Comparison of ENCODE assay signal across 30 cellular contexts in the genomic region with DNA sequence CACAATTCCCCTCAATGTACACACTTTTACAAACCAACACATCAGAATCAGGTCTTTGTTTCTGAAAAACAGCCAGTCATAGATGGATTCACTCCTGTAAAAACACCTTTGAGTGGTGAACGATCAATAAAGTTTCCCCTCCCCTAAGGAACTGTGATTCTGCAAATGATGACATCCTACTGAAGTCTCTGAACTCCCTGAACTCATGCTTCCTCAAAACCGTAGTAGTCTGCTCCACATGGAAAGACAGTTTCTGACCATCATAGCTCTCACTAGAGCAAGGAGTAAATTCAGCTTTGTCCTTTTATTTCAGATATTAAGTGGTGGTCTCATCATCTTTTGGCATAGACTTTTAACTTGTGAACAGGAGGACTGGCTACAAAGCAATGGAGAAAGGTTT.
"Had no signal": no experiment of that assay in that cellular context is flagged by ENCODE, and none has a peak within 500 bp of the region (broad histone marks: within the 10 kb centered on the region; RNA-seq: fewer than 3 reads in every experiment).

No MANE protein-coding gene starts in this region.

- ATAC-seq: activated CD8-positive, alpha-beta T cell treated with anti-CD3 and anti-CD28 coated beads for 36 hours; activated T-cell treated with anti-CD3 and anti-CD28 coated beads, Interleukin-2, amount 50 U/mL, for 4 hours; activated T-helper 17 cell treated with anti-CD3 and anti-CD28 coated beads, Interleukin-2, amount 50 U/mL, for 72 hours; body of pancreas; T-cell; T-helper 17 cell had no signal

- DNase-seq: activated B cell treated with CpG ODN at 0.5 μM for 24 hours; activated CD4-positive, alpha-beta memory T cell treated with anti-CD3 and anti-CD28 coated beads for 36 hours; activated CD4-positive, alpha-beta T cell treated with anti-CD3 and anti-CD28 coated beads for 4 hours; activated CD4-positive, alpha-beta T cell treated with anti-CD3 and anti-CD28 coated beads, Interleukin-2, amount 10 ng/mL, durations not matched to agents 24 days and 14 days; activated CD4-positive, alpha-beta T cell treated with anti-CD3 and anti-CD28 coated beads, Interleukin-2, amount 50 U/mL, for 1 hour; activated CD4-positive, alpha-beta T cell treated with anti-CD3 and anti-CD28 coated beads, Interleukin-2, amount 50 U/mL, for 4 hours; activated CD4-positive, CD25-positive, alpha-beta regulatory T cell treated with anti-CD3 and anti-CD28 coated beads, Interleukin-2, amount 50 U/mL, for 72 hours; activated CD8-positive, alpha-beta memory T cell treated with anti-CD3 and anti-CD28 coated beads, Interleukin-2, amount 50 U/mL, for 4 hours; activated CD8-positive, alpha-beta T cell treated with anti-CD3 and anti-CD28 coated beads for 36 hours; activated effector memory CD4-positive, alpha-beta T cell treated with anti-CD3 and anti-CD28 coated beads, Interleukin-2, amount 50 U/mL, for 16 hours; activated gamma-delta T cell treated with Interleukin-2 at 50 U/mL for 16 hours; activated naive CD4-positive, alpha-beta T cell; activated naive CD4-positive, alpha-beta T cell treated with anti-CD3 and anti-CD28 coated beads for 36 hours; activated naive CD4-positive, alpha-beta T cell treated with anti-CD3 and anti-CD28 coated beads, Interleukin-2, amount 50 U/mL, for 16 hours; activated naive CD8-positive, alpha-beta T cell treated with anti-CD3 and anti-CD28 coated beads for 36 hours; activated T-cell treated with anti-CD3 and anti-CD28 coated beads for 4 hours; activated T-cell treated with anti-CD3 and anti-CD28 coated beads, Interleukin-2, amount 50 U/mL, for 1 hour; activated T-cell treated with anti-CD3 and anti-CD28 coated beads, Interleukin-2, amount 50 U/mL, for 4 hours; amniotic stem cell; aorta; body of pancreas; central memory CD4-positive, alpha-beta T cell; T-cell; T-helper 17 cell; T1000 had no signal

- H3K27me3 ChIP-seq: adrenal gland, body of pancreas, brain microvascular endothelial cell, breast epithelium had no signal

- H3K27ac ChIP-seq: adrenal gland, body of pancreas, brain microvascular endothelial cell, breast epithelium, VCaP had no signal

- H3K4me1 ChIP-seq: breast epithelium had no signal

- H3K4me3 ChIP-seq: adrenal gland, body of pancreas, breast epithelium had no signal

- H3K36me3 ChIP-seq: adrenal gland, brain microvascular endothelial cell, breast epithelium had no signal

- H3K9me3 ChIP-seq: adrenal gland, body of pancreas, breast epithelium had no signal
